8 cellular contexts compared by ENCODE assay signal in genomic region chr4:102809190-102809589, GRCh38. TPM values are rescaled to one million over a fixed set of nuclear protein-coding genes. Genes with fewer than 3 reads are reported as not detected.
DNase-seq lines count a peak whose midpoint lies in the region; ATAC-seq and TF ChIP-seq lines count a peak whose summit lies in the region.

No MANE protein-coding gene starts in this region.

- H3K27me3 ChIP-seq in CD4-positive, CD25-positive, alpha-beta regulatory T cell (ENCODE audit: control insufficient read depth, insufficient read depth, low read length), result no peaks in the 10 kb centered on the region
- H3K27me3 ChIP-seq in heart right ventricle, result no peaks in the 10 kb centered on the region

- peak in 1 of 3 donors; percentile 34 for DNase-seq in CD4-positive, CD25-positive, alpha-beta regulatory T cell
- DNase-seq in Kasumi-1 (lab: John Stamatoyannopoulos, UW), result peak; percentile 32 to 39
- DNase-seq in heart right ventricle, result no peak
- no peak for DNase-seq in mucosa of gallbladder (ENCODE audit: low spot score)
- no peak for DNase-seq in posterior vena cava (ENCODE audit: low spot score)
- DNase-seq in SK-N-DZ (ENCODE audit: low spot score), result no peak
- no peak for DNase-seq in nucleus accumbens (lab: John Stamatoyannopoulos, UW)

- H3K4me3 ChIP-seq in CD4-positive, CD25-positive, alpha-beta regulatory T cell (ENCODE audit: low read depth, low read length), result peak overlapping the region; percentile 4
- no peak overlapping the region for H3K4me3 ChIP-seq in heart right ventricle

- no peaks in the 10 kb centered on the region for H3K9me3 Mint-ChIP-seq in CD4-positive, CD25-positive, alpha-beta regulatory T cell

- H3K36me3 Mint-ChIP-seq in CD4-positive, CD25-positive, alpha-beta regulatory T cell, result peaks cover 44% of the 10 kb centered on the region

- peak; percentile 71 to 79 for ATAC-seq in CD4-positive, CD25-positive, alpha-beta regulatory T cell (ENCODE audit: low read depth in 2 of 2)
- ATAC-seq in GM21390 (IDR thresholded peaks at IDR 0.05; ENCODE audit: unreplicated experiment) (peak; percentile 80), heart right ventricle (peak; percentile 54 to 93 (median 84))

- peaks cover 50 to 90% (median 80%) of the 10 kb centered on the region in 4 donors for H3K4me1 Mint-ChIP-seq in CD4-positive, CD25-positive, alpha-beta regulatory T cell

- 19 to 32% methylated on average over 3 of the region's 3 CpGs for WGBS in heart right ventricle, 2 donors

- no peaks in the 10 kb centered on the region for H3K9me3 ChIP-seq in CD4-positive, CD25-positive, alpha-beta regulatory T cell (ENCODE audit: control insufficient read depth in 2 of 2, low read length in 2 of 2)
- no peaks in the 10 kb centered on the region for H3K9me3 ChIP-seq in heart right ventricle

- no peak for TF ChIP-seq CTCF in heart right ventricle (IDR thresholded peaks at IDR 0.05)

- H3K27ac Mint-ChIP-seq in CD4-positive, CD25-positive, alpha-beta regulatory T cell, result peak overlapping the region; percentile 52 to 62 (median 56)

- intact Hi-C loops in heart right ventricle (cut with DNase I) (no loop called here), posterior vena cava (cut with DNase I) (no loop called here)

- H3K27ac ChIP-seq in CD4-positive, CD25-positive, alpha-beta regulatory T cell (ENCODE audit: insufficient read depth, low read length, poor library complexity, severe bottlenecking), result peak overlapping the region; percentile 55
- peak overlapping the region in 4 of 10 donors; percentile 10 to 48 (median 18) for H3K27ac ChIP-seq in heart right ventricle

- H3K36me3 ChIP-seq in CD4-positive, CD25-positive, alpha-beta regulatory T cell (ENCODE audit: control insufficient read depth, insufficient read depth, low read length), result peaks cover 84% of the 10 kb centered on the region
- H3K36me3 ChIP-seq in heart right ventricle, result peaks cover 0 to 97% (median 5%) of the 10 kb centered on the region in 9 donors

- H3K4me3 Mint-ChIP-seq in CD4-positive, CD25-positive, alpha-beta regulatory T cell, result peak overlapping the region; percentile 14 to 75 (median 45)

- H3K27me3 Mint-ChIP-seq in CD4-positive, CD25-positive, alpha-beta regulatory T cell, result no peaks in the 10 kb centered on the region

- H3K4me1 ChIP-seq in CD4-positive, CD25-positive, alpha-beta regulatory T cell (ENCODE audit: control insufficient read depth, insufficient read depth, low read length, poor library complexity, severe bottlenecking), result peaks cover 61% of the 10 kb centered on the region
- peaks cover 2 to 89% (median 73%) of the 10 kb centered on the region in 9 donors for H3K4me1 ChIP-seq in heart right ventricle

RNA-seq across cellular contexts. Expression of gene UBE2D3, which starts 18.2 kb away (rescaled TPM):
- total RNA-seq in CD4-positive, CD25-positive, alpha-beta regulatory T cell, result 587 TPM
- polyA plus RNA-seq in CD4-positive, CD25-positive, alpha-beta regulatory T cell, result 100 to 1,000 TPM; 452 to 502 (median 479) TPM
- total RNA-seq in heart right ventricle (100 to 1,000 TPM; 210 to 297 (median 250) TPM), mucosa of gallbladder (257 TPM), posterior vena cava (100 to 1,000 TPM; 216 to 257 TPM)
- 100 to 1,000 TPM in 1 of 2 donors, 10 to 100 TPM in 1; 99.3 to 227 TPM for polyA plus RNA-seq in heart right ventricle
- 212 and 231 TPM in 2 replicates for polyA plus RNA-seq in SK-N-DZ (2014; cell fraction: cytosol; rRNA removed)
- 192 and 244 TPM in 2 replicates for polyA plus RNA-seq in SK-N-DZ (2014; cell fraction: nucleus; rRNA removed)

RNA-seq across cellular contexts. Expression of gene MANBA, which starts 48.4 kb away (rescaled TPM):
- 21.2 TPM for total RNA-seq in CD4-positive, CD25-positive, alpha-beta regulatory T cell
- 10 to 100 TPM; 10.7 to 17.4 (median 15.2) TPM for polyA plus RNA-seq in CD4-positive, CD25-positive, alpha-beta regulatory T cell
- 10 to 100 TPM; 17.9 to 47.7 (median 28.5) TPM for total RNA-seq in heart right ventricle
- 10 to 100 TPM in 1 of 2 donors, 1 to 10 TPM in 1; 8.9 to 10.7 TPM for polyA plus RNA-seq in heart right ventricle
- 42.1 TPM for total RNA-seq in mucosa of gallbladder
- 10 to 100 TPM; 16.7 to 24.8 TPM for total RNA-seq in posterior vena cava
- 11.9 and 12.1 TPM in 2 replicates for polyA plus RNA-seq in SK-N-DZ (2014; cell fraction: cytosol; rRNA removed)
- polyA plus RNA-seq in SK-N-DZ (2014; cell fraction: nucleus; rRNA removed), result 17.0 and 18.2 TPM in 2 replicates

RNA-seq across cellular contexts. Expression of gene CISD2, which starts 59.6 kb away (rescaled TPM):
- 17.6 TPM for total RNA-seq in CD4-positive, CD25-positive, alpha-beta regulatory T cell
- polyA plus RNA-seq in CD4-positive, CD25-positive, alpha-beta regulatory T cell, result 10 to 100 TPM; 27.6 to 42.3 (median 30.3) TPM
- total RNA-seq in heart right ventricle, result 10 to 100 TPM; 12.1 to 22.1 (median 16.9) TPM
- polyA plus RNA-seq in heart right ventricle, result 10 to 100 TPM; 11.0 to 31.0 TPM
- 39.3 TPM for total RNA-seq in mucosa of gallbladder
- total RNA-seq in posterior vena cava, result 10 to 100 TPM; 15.3 to 22.5 TPM
- polyA plus RNA-seq in SK-N-DZ (2014; cell fraction: cytosol; rRNA removed), result 64.9 and 75.2 TPM in 2 replicates
- polyA plus RNA-seq in SK-N-DZ (2014; cell fraction: nucleus; rRNA removed), result 27.4 and 27.7 TPM in 2 replicates

Comparison
In these comparisons a context has a peak if more than half of its experiments do, and no peak if none do; other contexts are left out.
1. DNase-seq: peak in Kasumi-1 (2 of 2); none in heart right ventricle (0 of 2), mucosa of gallbladder (single experiment), posterior vena cava (single experiment), SK-N-DZ (single experiment) and nucleus accumbens (0 of 56).
2. Peak in every context shown above with its lines, with median percentiles within 50 percentile points of each other: ATAC-seq.